In genomic region chr1:93955765-93956164, GRCh38 we compare ENCODE assay signal across 1 cellular context.
TF ChIP-seq lines count a peak whose summit lies in the region.

No MANE protein-coding gene starts in this region.

TF ChIP-seq in HEK293, 187 proteins besides CTCF, POLR2A, EP300 and RAD21 (continued from another document):
- TF ChIP-seq, protein P1, sequence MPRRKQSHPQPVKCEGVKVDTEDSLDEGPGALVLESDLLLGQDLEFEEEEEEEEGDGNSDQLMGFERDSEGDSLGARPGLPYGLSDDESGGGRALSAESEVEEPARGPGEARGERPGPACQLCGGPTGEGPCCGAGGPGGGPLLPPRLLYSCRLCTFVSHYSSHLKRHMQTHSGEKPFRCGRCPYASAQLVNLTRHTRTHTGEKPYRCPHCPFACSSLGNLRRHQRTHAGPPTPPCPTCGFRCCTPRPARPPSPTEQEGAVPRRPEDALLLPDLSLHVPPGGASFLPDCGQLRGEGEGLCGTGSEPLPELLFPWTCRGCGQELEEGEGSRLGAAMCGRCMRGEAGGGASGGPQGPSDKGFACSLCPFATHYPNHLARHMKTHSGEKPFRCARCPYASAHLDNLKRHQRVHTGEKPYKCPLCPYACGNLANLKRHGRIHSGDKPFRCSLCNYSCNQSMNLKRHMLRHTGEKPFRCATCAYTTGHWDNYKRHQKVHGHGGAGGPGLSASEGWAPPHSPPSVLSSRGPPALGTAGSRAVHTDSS (tag by site-specific recombination; IDR thresholded peaks at IDR 0.05): no peak
